31 cellular contexts compared by ENCODE assay signal in genomic region chr10:18549105-18549504, GRCh38.
"Had no signal": no experiment of that assay in that cellular context is flagged by ENCODE, and none has a peak within 500 bp of the region (broad histone marks: within the 10 kb centered on the region; RNA-seq: fewer than 3 reads in every experiment).

No MANE protein-coding gene starts in this region.

- H3K4me1 ChIP-seq: adrenal gland, body of pancreas, breast epithelium, Peyer's patch had no signal

- H3K27ac ChIP-seq: adrenal gland, body of pancreas, breast epithelium, KMS-11, Peyer's patch, SK-N-MC, WERI-Rb-1 had no signal

- H3K4me3 ChIP-seq: adrenal gland, body of pancreas, breast epithelium, Peyer's patch, SK-N-MC had no signal

- DNase-seq: activated CD4-positive, alpha-beta T cell treated with anti-CD3 and anti-CD28 coated beads for 36 hours; activated CD4-positive, alpha-beta T cell treated with anti-CD3 and anti-CD28 coated beads, Interleukin-2, amount 10 ng/mL, durations not matched to agents 7 days and 5 days; activated CD4-positive, alpha-beta T cell treated with anti-CD3 and anti-CD28 coated beads, Interleukin-2, amount 50 U/mL, for 48 hours; activated CD8-positive, alpha-beta T cell treated with anti-CD3 and anti-CD28 coated beads, Interleukin-2, amount 10 ng/mL, durations not matched to agents 7 days and 5 days; activated gamma-delta T cell treated with Interleukin-2 at 50 U/mL for 16 hours; activated naive CD4-positive, alpha-beta T cell treated with anti-CD3 and anti-CD28 coated beads for 36 hours; activated T-cell treated with anti-CD3 and anti-CD28 coated beads, Interleukin-2, amount 50 U/mL, for 24 hours; adrenal gland; body of pancreas; NCI-H1092 treated with DMSO at 0.1 percent for 48 hours; NCI-H1417; NCI-H146; NCI-H187; NCI-H2029 treated with DMSO at 0.1 percent for 48 hours; NCI-H2107; NCI-H2171; NCI-H510A; NCI-H526; NCI-H748 treated with DMSO at 0.1 percent for 48 hours; NK-92 treated with Interleukin-12 subunit alpha and Interleukin-12 subunit beta, amount 100 ng/mL, for 24 hours; PC-3; Peyer's patch; RPMI8226; T1000; WERI-Rb-1 had no signal

- H3K4me3 Mint-ChIP-seq: activated CD4-positive, alpha-beta T cell treated with anti-CD3 and anti-CD28 coated beads for 36 hours; activated CD4-positive, alpha-beta T cell treated with anti-CD3 and anti-CD28 coated beads, Interleukin-2, amount 10 ng/mL, durations not matched to agents 7 days and 5 days; activated CD8-positive, alpha-beta T cell treated with anti-CD3 and anti-CD28 coated beads, Interleukin-2, amount 10 ng/mL, durations not matched to agents 7 days and 5 days; activated naive CD4-positive, alpha-beta T cell treated with anti-CD3 and anti-CD28 coated beads for 36 hours; activated T-cell treated with anti-CD3 and anti-CD28 coated beads, Interleukin-2, amount 50 U/mL, for 24 hours; central memory CD8-positive, alpha-beta T cell had no signal

- H3K27ac Mint-ChIP-seq: activated CD4-positive, alpha-beta T cell treated with anti-CD3 and anti-CD28 coated beads for 36 hours; activated CD4-positive, alpha-beta T cell treated with anti-CD3 and anti-CD28 coated beads, Interleukin-2, amount 10 ng/mL, durations not matched to agents 7 days and 5 days; activated CD8-positive, alpha-beta T cell treated with anti-CD3 and anti-CD28 coated beads, Interleukin-2, amount 10 ng/mL, durations not matched to agents 7 days and 5 days; activated naive CD4-positive, alpha-beta T cell treated with anti-CD3 and anti-CD28 coated beads for 36 hours; activated T-cell treated with anti-CD3 and anti-CD28 coated beads, Interleukin-2, amount 50 U/mL, for 24 hours; activated T-helper 2 cell treated with anti-CD3 and anti-CD28 coated beads, Interferon-gamma antibody, Interleukin-2, Interleukin-4, amounts not matched to agents 10 μg/mL and 5 μg/mL and 100 μg/mL, durations not matched to agents 14 hours and 24 hours and 36 hours had no signal

- H3K27me3 ChIP-seq: adrenal gland, body of pancreas, breast epithelium, Peyer's patch had no signal

- H3K27me3 Mint-ChIP-seq: activated CD4-positive, alpha-beta T cell treated with anti-CD3 and anti-CD28 coated beads for 36 hours; activated CD4-positive, alpha-beta T cell treated with anti-CD3 and anti-CD28 coated beads, Interleukin-2, amount 10 ng/mL, durations not matched to agents 7 days and 5 days; activated T-cell treated with anti-CD3 and anti-CD28 coated beads, Interleukin-2, amount 50 U/mL, for 24 hours; central memory CD8-positive, alpha-beta T cell had no signal

- H3K9me3 Mint-ChIP-seq: activated CD4-positive, alpha-beta T cell treated with anti-CD3 and anti-CD28 coated beads, Interleukin-2, amount 10 ng/mL, durations not matched to agents 7 days and 5 days; activated naive CD4-positive, alpha-beta T cell treated with anti-CD3 and anti-CD28 coated beads for 36 hours; activated naive CD4-positive, alpha-beta T cell treated with anti-CD3 and anti-CD28 coated beads, Interleukin-2, amount 50 U/mL, for 72 hours; activated T-cell treated with anti-CD3 and anti-CD28 coated beads, Interleukin-2, amount 50 U/mL, for 24 hours; activated T-helper 2 cell treated with anti-CD3 and anti-CD28 coated beads, Interferon-gamma antibody, Interleukin-2, Interleukin-4, amounts not matched to agents 10 μg/mL and 5 μg/mL and 100 μg/mL, durations not matched to agents 14 hours and 24 hours and 36 hours; central memory CD8-positive, alpha-beta T cell had no signal

- H3K4me1 Mint-ChIP-seq: activated CD4-positive, alpha-beta T cell treated with anti-CD3 and anti-CD28 coated beads for 36 hours; activated CD4-positive, alpha-beta T cell treated with anti-CD3 and anti-CD28 coated beads, Interleukin-2, amount 10 ng/mL, durations not matched to agents 7 days and 5 days; central memory CD8-positive, alpha-beta T cell had no signal

- ATAC-seq: activated CD4-positive, alpha-beta T cell treated with anti-CD3 and anti-CD28 coated beads for 36 hours; activated CD8-positive, alpha-beta T cell treated with anti-CD3 and anti-CD28 coated beads, Interleukin-2, amount 10 ng/mL, durations not matched to agents 7 days and 5 days; activated naive CD4-positive, alpha-beta T cell treated with anti-CD3 and anti-CD28 coated beads, Interleukin-2, amount 50 U/mL, for 72 hours; body of pancreas; PC-3 had no signal

- H3K36me3 ChIP-seq: adrenal gland, breast epithelium, WERI-Rb-1 had no signal

- H3K9me3 ChIP-seq: adrenal gland, body of pancreas, breast epithelium, Peyer's patch had no signal
